Comparison of ENCODE assay signal across 2 cellular contexts in the genomic region with DNA sequence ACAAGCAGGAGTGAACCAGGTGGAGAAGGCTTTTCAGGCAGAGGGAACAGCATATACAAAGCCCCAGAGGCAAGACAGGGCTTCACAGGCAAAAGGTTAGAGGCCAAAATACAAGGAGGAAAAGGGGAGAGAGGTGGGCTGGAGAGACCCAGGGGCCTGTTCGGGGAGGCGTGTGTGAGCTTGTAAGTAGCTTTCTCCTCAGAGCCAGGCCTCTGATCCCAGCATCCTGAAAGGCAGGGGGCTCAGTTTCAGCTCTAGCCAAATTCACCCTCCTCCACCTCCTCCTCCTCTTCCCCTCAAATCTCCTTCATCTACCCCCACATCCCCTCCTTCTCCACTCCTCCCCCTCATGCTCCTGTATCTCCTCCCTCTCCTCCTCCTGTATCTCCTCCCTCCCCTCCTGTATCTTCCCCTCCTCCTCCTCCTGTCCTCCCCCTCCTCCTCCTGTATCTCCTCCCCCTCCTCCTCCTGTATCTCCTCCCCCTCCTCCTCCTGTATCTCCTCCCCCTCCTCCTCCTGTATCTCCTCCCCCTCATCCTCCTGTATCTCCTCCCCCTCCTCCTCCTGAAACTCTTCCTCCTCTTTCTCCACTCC.
TF ChIP-seq lines count a peak whose summit lies in the region.

No MANE protein-coding gene starts in this region.

TF ChIP-seq in GM23338, 12 proteins besides CTCF, POLR2A, EP300 and RAD21:
- TF ChIP-seq EZH2 (IDR thresholded peaks at IDR 0.05; ENCODE audit: low read depth, unreplicated experiment) (no peak), EZH2phosphoT487 (IDR thresholded peaks at IDR 0.05; ENCODE audit: unreplicated experiment) (no peak), JUNB (IDR thresholded peaks at IDR 0.05; ENCODE audit: unreplicated experiment) (no peak), CREB1 (CRISPR knock-in tag; IDR thresholded peaks at IDR 0.05; ENCODE audit: low read depth) (no peak), STAT1 (IDR thresholded peaks at IDR 0.05; ENCODE audit: unreplicated experiment) (no peak), POLR2AphosphoS5 (IDR thresholded peaks at IDR 0.05; ENCODE audit: low read depth) (no peak)
- TF ChIP-seq, protein P1, sequence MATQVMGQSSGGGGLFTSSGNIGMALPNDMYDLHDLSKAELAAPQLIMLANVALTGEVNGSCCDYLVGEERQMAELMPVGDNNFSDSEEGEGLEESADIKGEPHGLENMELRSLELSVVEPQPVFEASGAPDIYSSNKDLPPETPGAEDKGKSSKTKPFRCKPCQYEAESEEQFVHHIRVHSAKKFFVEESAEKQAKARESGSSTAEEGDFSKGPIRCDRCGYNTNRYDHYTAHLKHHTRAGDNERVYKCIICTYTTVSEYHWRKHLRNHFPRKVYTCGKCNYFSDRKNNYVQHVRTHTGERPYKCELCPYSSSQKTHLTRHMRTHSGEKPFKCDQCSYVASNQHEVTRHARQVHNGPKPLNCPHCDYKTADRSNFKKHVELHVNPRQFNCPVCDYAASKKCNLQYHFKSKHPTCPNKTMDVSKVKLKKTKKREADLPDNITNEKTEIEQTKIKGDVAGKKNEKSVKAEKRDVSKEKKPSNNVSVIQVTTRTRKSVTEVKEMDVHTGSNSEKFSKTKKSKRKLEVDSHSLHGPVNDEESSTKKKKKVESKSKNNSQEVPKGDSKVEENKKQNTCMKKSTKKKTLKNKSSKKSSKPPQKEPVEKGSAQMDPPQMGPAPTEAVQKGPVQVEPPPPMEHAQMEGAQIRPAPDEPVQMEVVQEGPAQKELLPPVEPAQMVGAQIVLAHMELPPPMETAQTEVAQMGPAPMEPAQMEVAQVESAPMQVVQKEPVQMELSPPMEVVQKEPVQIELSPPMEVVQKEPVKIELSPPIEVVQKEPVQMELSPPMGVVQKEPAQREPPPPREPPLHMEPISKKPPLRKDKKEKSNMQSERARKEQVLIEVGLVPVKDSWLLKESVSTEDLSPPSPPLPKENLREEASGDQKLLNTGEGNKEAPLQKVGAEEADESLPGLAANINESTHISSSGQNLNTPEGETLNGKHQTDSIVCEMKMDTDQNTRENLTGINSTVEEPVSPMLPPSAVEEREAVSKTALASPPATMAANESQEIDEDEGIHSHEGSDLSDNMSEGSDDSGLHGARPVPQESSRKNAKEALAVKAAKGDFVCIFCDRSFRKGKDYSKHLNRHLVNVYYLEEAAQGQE (IDR thresholded peaks at IDR 0.05; ENCODE audit: unreplicated experiment) = no peak
- TF ChIP-seq, protein P2, sequence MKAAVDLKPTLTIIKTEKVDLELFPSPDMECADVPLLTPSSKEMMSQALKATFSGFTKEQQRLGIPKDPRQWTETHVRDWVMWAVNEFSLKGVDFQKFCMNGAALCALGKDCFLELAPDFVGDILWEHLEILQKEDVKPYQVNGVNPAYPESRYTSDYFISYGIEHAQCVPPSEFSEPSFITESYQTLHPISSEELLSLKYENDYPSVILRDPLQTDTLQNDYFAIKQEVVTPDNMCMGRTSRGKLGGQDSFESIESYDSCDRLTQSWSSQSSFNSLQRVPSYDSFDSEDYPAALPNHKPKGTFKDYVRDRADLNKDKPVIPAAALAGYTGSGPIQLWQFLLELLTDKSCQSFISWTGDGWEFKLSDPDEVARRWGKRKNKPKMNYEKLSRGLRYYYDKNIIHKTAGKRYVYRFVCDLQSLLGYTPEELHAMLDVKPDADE (IDR thresholded peaks at IDR 0.05) = no peak

TF ChIP-seq in H1, 55 proteins besides CTCF, POLR2A, EP300 and RAD21:
- TF ChIP-seq MAFK (IDR thresholded peaks at IDR 0.05; ENCODE audit: low read depth, low read length) (no peak), RXRA (IDR thresholded peaks at IDR 0.05; ENCODE audit: insufficient read depth, low read depth, low read length) (no peak), SUZ12 (IDR thresholded peaks at IDR 0.05; ENCODE audit: low read length) (no peak), SIRT6 (IDR thresholded peaks at IDR 0.05; ENCODE audit: low read length) (no peak), RBBP5 (IDR thresholded peaks at IDR 0.05; ENCODE audit: borderline replicate concordance, low read depth, low read length) (no peak), SP1 (IDR thresholded peaks at IDR 0.05; ENCODE audit: low read depth, low read length) (no peak), SAP30 (IDR thresholded peaks at IDR 0.05; ENCODE audit: insufficient read depth, insufficient replicate concordance, low read length) (no peak), NRF1 (IDR thresholded peaks at IDR 0.05; ENCODE audit: low read depth, low read length) (no peak), YY1 (IDR thresholded peaks at IDR 0.05; ENCODE audit: low read depth, low read length) (no peak), BRCA1 (IDR thresholded peaks at IDR 0.05; ENCODE audit: low read depth, low read length) (no peak), HDAC6 (IDR thresholded peaks at IDR 0.05; ENCODE audit: low read depth, low read length) (no peak), PHF8 (conservative IDR thresholded peaks at IDR 0.05; ENCODE audit: low read depth, low read length) (no peak), JUN (IDR thresholded peaks at IDR 0.05; ENCODE audit: low read depth, low read length) (no peak), CBX8 (IDR thresholded peaks at IDR 0.05; ENCODE audit: borderline replicate concordance, low read depth, low read length) (no peak)
